In genomic region chr19:12752056-12752781, GRCh38 we compare ENCODE assay signal across 23 cellular contexts. TPM values are rescaled to one million over a fixed set of nuclear protein-coding genes. Genes with fewer than 3 reads are reported as not detected.
"Had no signal": no experiment of that assay in that cellular context is flagged by ENCODE, and none has a peak within 500 bp of the region (broad histone marks: within the 10 kb centered on the region; RNA-seq: fewer than 3 reads in every experiment).

No MANE protein-coding gene starts in this region.

- H2AFZ ChIP-seq: hepatocyte, parathyroid adenoma had no signal

- H3K27ac ChIP-seq: coronary artery, esophagus squamous epithelium, hepatocyte, lower lobe of right lung, parathyroid adenoma, sigmoid colon, thoracic aorta had no signal

- H3K27ac Mint-ChIP-seq: activated CD8-positive, alpha-beta T cell treated with anti-CD3 and anti-CD28 coated beads for 36 hours; activated naive CD4-positive, alpha-beta T cell treated with anti-CD3 and anti-CD28 coated beads, Interleukin-2, amount 50 U/mL, for 72 hours; naive B cell; stimulated activated naive CD8-positive, alpha-beta T cell treated with anti-CD3 and anti-CD28 coated beads, Interleukin-15, amount 100 ng/mL, for 72 hours had no signal

- H3K4me3 Mint-ChIP-seq: activated CD8-positive, alpha-beta T cell treated with anti-CD3 and anti-CD28 coated beads for 36 hours; activated T-cell treated with anti-CD3 and anti-CD28 coated beads, Interleukin-2, amount 50 U/mL, for 4 hours; naive B cell; stimulated activated naive CD8-positive, alpha-beta T cell treated with anti-CD3 and anti-CD28 coated beads, Interleukin-15, amount 100 ng/mL, for 72 hours had no signal

- DNase-seq: activated CD4-positive, alpha-beta T cell treated with anti-CD3 and anti-CD28 coated beads for 4 hours; activated CD8-positive, alpha-beta T cell treated with anti-CD3 and anti-CD28 coated beads for 36 hours; activated effector memory CD4-positive, alpha-beta T cell treated with Interleukin-2 at 50 U/mL for 16 hours; activated T-cell treated with anti-CD3 and anti-CD28 coated beads, Interleukin-2, amount 50 U/mL, for 4 hours; esophagus squamous epithelium; left colon; lower lobe of right lung; midbrain; naive B cell; sigmoid colon; stimulated activated CD4-positive, alpha-beta T cell treated with anti-CD3 and anti-CD28 coated beads, Interleukin-1b, Interleukin-23, amount 100 ng/mL, for 48 hours; stimulated activated naive CD8-positive, alpha-beta T cell treated with anti-CD3 and anti-CD28 coated beads, Interleukin-15, amount 100 ng/mL, for 72 hours; T-helper 2 cell had no signal

- H3K4me1 ChIP-seq: parathyroid adenoma had no signal

- H3K9ac ChIP-seq: parathyroid adenoma had no signal

- ATAC-seq: activated CD8-positive, alpha-beta T cell treated with anti-CD3 and anti-CD28 coated beads for 36 hours; activated naive CD4-positive, alpha-beta T cell treated with anti-CD3 and anti-CD28 coated beads, Interleukin-2, amount 50 U/mL, for 72 hours; activated T-cell treated with anti-CD3 and anti-CD28 coated beads, Interleukin-2, amount 50 U/mL, for 4 hours; lower lobe of right lung; stimulated activated naive CD8-positive, alpha-beta T cell treated with anti-CD3 and anti-CD28 coated beads, Interleukin-15, amount 100 ng/mL, for 72 hours had no signal

- H3K9me3 ChIP-seq: thoracic aorta had no signal

- FAIRE-seq: endothelial cell of umbilical vein had no signal

- H3K4me2 ChIP-seq: hepatocyte had no signal

- H3K4me3 ChIP-seq: coronary artery, esophagus squamous epithelium, hepatocyte, lower lobe of right lung, sigmoid colon, thoracic aorta had no signal

RNA-seq across cellular contexts. Expression of gene BEST2, which starts 0.6 kb away (rescaled TPM):
- total RNA-seq: activated CD8-positive, alpha-beta T cell treated with anti-CD3 and anti-CD28 coated beads for 36 hours; activated naive CD4-positive, alpha-beta T cell treated with anti-CD3 and anti-CD28 coated beads, Interleukin-2, amount 50 U/mL, for 72 hours; activated T-cell treated with anti-CD3 and anti-CD28 coated beads, Interleukin-2, amount 50 U/mL, for 4 hours; cardiac septum; endothelial cell of umbilical vein; fibroblast of villous mesenchyme; glomerular endothelial cell; hepatocyte; lower lobe of right lung; thoracic aorta; ureter had no signal
- polyA plus RNA-seq: endothelial cell of umbilical vein, hepatocyte had no signal
